Comparison of ENCODE assay signal across 1 cellular context in genomic region chr19:14570864-14571527, GRCh38.
TF ChIP-seq lines count a peak whose summit lies in the region.

No MANE protein-coding gene starts in this region.

TF ChIP-seq in GM12878, 131 proteins besides CTCF, POLR2A, EP300 and RAD21:
- no peak for TF ChIP-seq KAT2A (conservative IDR thresholded peaks at IDR 0.05; ENCODE audit: control insufficient read depth, low read depth, low read length)
